Comparison of ENCODE assay signal across 8 cellular contexts in the genomic region with DNA sequence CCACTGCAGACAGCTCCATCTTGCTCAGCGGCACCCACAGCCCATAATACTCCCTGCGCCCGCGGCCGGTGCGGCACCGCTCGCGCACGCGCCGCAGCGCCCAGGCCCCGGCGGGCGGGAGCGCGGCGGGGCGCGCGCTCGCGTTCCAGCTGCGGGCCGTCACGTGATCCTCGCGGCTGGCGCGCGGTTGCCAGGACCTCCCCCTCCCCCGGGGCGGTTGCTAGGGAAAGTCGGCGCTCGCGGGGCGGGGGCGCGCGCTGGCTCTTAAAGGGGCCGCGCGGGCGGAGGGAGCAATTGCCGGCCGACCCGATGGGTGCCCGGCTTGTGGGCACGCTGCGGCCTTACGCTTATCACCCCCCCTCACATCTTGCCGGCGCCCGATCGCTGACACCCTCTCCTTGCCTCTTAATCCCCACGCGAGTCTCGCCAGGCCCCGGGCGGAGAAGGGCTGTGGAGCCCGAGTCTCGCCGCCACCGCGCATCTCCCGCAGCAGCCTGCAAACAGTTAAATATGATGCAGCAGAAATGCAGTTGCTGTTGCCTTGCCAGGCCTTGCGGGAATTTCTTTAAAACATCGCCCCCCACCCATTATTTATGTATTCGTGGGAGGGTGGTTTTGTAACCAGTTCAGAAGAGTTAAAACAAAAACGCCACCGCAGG. TPM values are rescaled to one million over a fixed set of nuclear protein-coding genes. Genes with fewer than 3 reads are reported as not detected.
DNase-seq lines count a peak whose midpoint lies in the region; ATAC-seq and TF ChIP-seq lines count a peak whose summit lies in the region.

A gene (minus strand): TSS at position 45 of the 659 bp plus-strand sequence. CDS start 26 bp downstream, at position 19.

- no peak for TF ChIP-seq CTCF in HFF-Myc (IDR thresholded peaks at IDR 0.05; ENCODE audit: low read depth, low read length, missing control alignments)
- no peak for TF ChIP-seq CTCF in NB4 (IDR thresholded peaks at IDR 0.05; ENCODE audit: low read depth, low read length)
- no peak for TF ChIP-seq CTCF in foreskin keratinocyte (conservative IDR thresholded peaks at IDR 0.05)
- no peak for TF ChIP-seq CTCF in neural progenitor cell (IDR thresholded peaks at IDR 0.05)

- H3K36me3 ChIP-seq in ES-I3 (ENCODE audit: insufficient read depth, low read length) = peaks cover 9% of the 10 kb centered on the region; the same call in 1 of the 2 replicates
- H3K36me3 ChIP-seq in neural progenitor cell = no peaks in the 10 kb centered on the region
- peaks cover 12 to 22% of the 10 kb centered on the region in 2 donors for H3K36me3 ChIP-seq in stomach smooth muscle (ENCODE audit: control insufficient read depth in 2 of 2, insufficient read depth in 2 of 2, low read length in 2 of 2)

- peak within 1 kb of the TSS; percentile 78 for H3K4me3 ChIP-seq in HFF-Myc (replicated peaks; ENCODE audit: low read depth, low read length)
- peak within 1 kb of the TSS; percentile 66 for H3K4me3 ChIP-seq in NB4 (ENCODE audit: low read depth, low read length)
- H3K4me3 ChIP-seq in neural progenitor cell = peak within 1 kb of the TSS; percentile 94
- H3K4me3 ChIP-seq in stomach smooth muscle (ENCODE audit: low read length in 2 of 2) = peak within 1 kb of the TSS; percentile 88 to 91

- H3K79me2 ChIP-seq in neural progenitor cell (ENCODE audit: low read depth) = peaks cover 34% of the 10 kb centered on the region

- peaks cover 13% of the 10 kb centered on the region for H3F3A ChIP-seq in neural progenitor cell (ENCODE audit: low read depth)

- H3K4me3 Mint-ChIP-seq in neural progenitor cell = peak within 1 kb of the TSS; percentile 96

- H3K27me3 ChIP-seq in foreskin keratinocyte (peaks cover 44% of the 10 kb centered on the region), neural progenitor cell (no peaks in the 10 kb centered on the region), stomach smooth muscle (ENCODE audit: control insufficient read depth in 1 of 2, insufficient read depth in 2 of 2, low read length in 2 of 2) (no peaks in the 10 kb centered on the region)

- peaks cover 37% of the 10 kb centered on the region for H4K20me1 ChIP-seq in neural progenitor cell (ENCODE audit: low read depth)

- H3K4me1 Mint-ChIP-seq in neural progenitor cell = peaks cover 44% of the 10 kb centered on the region

- ATAC-seq in foreskin keratinocyte = peak; percentile 31

- TF ChIP-seq POLR2A in NB4 (IDR thresholded peaks at IDR 0.05; ENCODE audit: extremely low read depth, insufficient read length) = peak; percentile 57

- peaks cover 2% of the 10 kb centered on the region for H3K36me3 Mint-ChIP-seq in neural progenitor cell

- H3K27ac ChIP-seq in foreskin keratinocyte = peak within 1 kb of the TSS; percentile 59
- no peak within 1 kb of the TSS for H3K27ac ChIP-seq in neural progenitor cell
- H3K27ac ChIP-seq in stomach smooth muscle (ENCODE audit: low read length) = peak within 1 kb of the TSS; percentile 99

- no peaks in the 10 kb centered on the region for H3K9me3 ChIP-seq in ES-I3 (ENCODE audit: control insufficient read depth, insufficient read depth, low read length)
- no peaks in the 10 kb centered on the region for H3K9me3 ChIP-seq in neural progenitor cell (ENCODE audit: low read depth)
- H3K9me3 ChIP-seq in stomach smooth muscle (ENCODE audit: control insufficient read depth in 2 of 2, low read length in 2 of 2) = no peaks in the 10 kb centered on the region

- H3K4me1 ChIP-seq in ES-I3 (ENCODE audit: insufficient read depth, low read length) (peaks cover 18% of the 10 kb centered on the region), foreskin keratinocyte (no peaks in the 10 kb centered on the region), neural progenitor cell (peaks cover 24% of the 10 kb centered on the region), stomach smooth muscle (ENCODE audit: control insufficient read depth, insufficient read depth, low read length) (peaks cover 53% of the 10 kb centered on the region)

- H3K27ac Mint-ChIP-seq in neural progenitor cell = peak within 1 kb of the TSS; percentile 98

- H3K9me3 Mint-ChIP-seq in neural progenitor cell = no peaks in the 10 kb centered on the region

- H3K9ac ChIP-seq in ES-I3 (ENCODE audit: low read depth, low read length) (peak within 1 kb of the TSS; percentile 79), neural progenitor cell (peak within 1 kb of the TSS; percentile 43), stomach smooth muscle (ENCODE audit: low read length in 2 of 2) (peak within 1 kb of the TSS; percentile 87 to 95)

- peak within 1 kb of the TSS; percentile 92 for H3K4me2 ChIP-seq in neural progenitor cell

- peak within 1 kb of the TSS; percentile 75 for H2AFZ ChIP-seq in neural progenitor cell (replicated peaks)

- DNase-seq in HFF-Myc (ENCODE audit: extremely low read depth, low read depth) (peak; percentile 61), NB4 (ENCODE audit: low read depth) (peak; percentile 91), SK-MEL-5 (ENCODE audit: low read depth, low spot score) (peak; percentile 91), foreskin keratinocyte (peak; percentile 30 to 61), neural progenitor cell (ENCODE audit: low spot score) (peak; percentile 99)
- peak; percentile 78 to 95 (median 90) for DNase-seq in activated naive CD4-positive, alpha-beta T cell (lab: John Stamatoyannopoulos, UW)

- peaks cover 5% of the 10 kb centered on the region for H3K27me3 Mint-ChIP-seq in neural progenitor cell (ENCODE audit: insufficient read depth, low read depth)

- in situ Hi-C loops in SK-MEL-5 (cut with HindIII; ENCODE audit: low pct_unique_long_range_greater_than_20kb, low sequenced_read_pairs) = no loop called here

RNA-seq across cellular contexts. Expression of the gene that starts here (rescaled TPM):
- total RNA-seq in SK-MEL-5 (2014; rRNA removed; shearing (Covaris generic)) = 38.1 and 40.7 TPM in 2 replicates
- polyA plus RNA-seq in SK-MEL-5 (2015; cell fraction: cytosol; rRNA removed) = 46.1 and 54.1 TPM in 2 replicates
- polyA plus RNA-seq in SK-MEL-5 (2015; cell fraction: nucleus; rRNA removed) = 67.4 and 68.8 TPM in 2 replicates
- 23.2 and 32.7 TPM in 2 replicates for total RNA-seq in foreskin keratinocyte
- polyA plus RNA-seq in foreskin keratinocyte = 8.5 and 11.4 TPM in 2 replicates
- 14.0 and 29.7 TPM in 2 replicates for total RNA-seq in neural progenitor cell (ENCODE audit: low replicate concordance)

Comparison
In these comparisons a context has a peak if more than half of its experiments do, and no peak if none do; other contexts are left out.
1. DNase-seq: peak in every context shown above with its lines; median percentile 99 in neural progenitor cell; 91 in NB4; 91 in SK-MEL-5; 90 in activated naive CD4-positive, alpha-beta T cell; 61 in HFF-Myc; 46 in foreskin keratinocyte.